7 cellular contexts compared by ENCODE assay signal in the genomic region with DNA sequence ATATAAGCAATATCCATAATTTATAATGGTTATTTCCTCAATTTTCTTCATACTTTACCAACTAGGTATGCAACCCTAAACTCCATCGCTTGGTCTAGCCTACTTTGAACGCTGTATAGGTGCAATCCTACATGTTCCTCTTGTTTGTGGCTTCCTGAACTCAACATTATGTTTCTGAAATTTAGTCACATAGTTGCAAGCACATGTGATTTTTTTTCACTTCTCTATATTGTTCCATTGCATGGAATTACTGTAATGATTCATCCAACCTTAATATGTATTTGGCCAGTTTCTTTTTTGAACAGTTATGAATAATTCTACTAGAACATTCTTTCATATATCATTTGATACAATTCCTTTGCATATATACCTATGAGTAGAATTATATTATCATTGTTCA.
DNase-seq lines count a peak whose midpoint lies in the region; ATAC-seq and FAIRE-seq lines count a peak whose summit lies in the region.
"Not testable (repeated sequence)": the region's sequence is repeated elsewhere in the genome, so short reads cannot be mapped to it uniquely, and the experiment has no call there.

No MANE protein-coding gene starts in this region.

- not testable (repeated sequence) for H3K4me3 Mint-ChIP-seq in activated naive CD8-positive, alpha-beta T cell treated with anti-CD3 and anti-CD28 coated beads, Interleukin-2, amount 50 U/mL, for 24 hours; stimulated activated effector memory CD8-positive, alpha-beta T cell treated with anti-CD3 and anti-CD28 coated beads, Interleukin-12 subunit alpha, Interleukin-12 subunit beta, amount 100 ng/mL, for 72 hours

- H3K27ac Mint-ChIP-seq in activated naive CD8-positive, alpha-beta T cell treated with anti-CD3 and anti-CD28 coated beads, Interleukin-2, amount 50 U/mL, for 24 hours; stimulated activated effector memory CD8-positive, alpha-beta T cell treated with anti-CD3 and anti-CD28 coated beads, Interleukin-12 subunit alpha, Interleukin-12 subunit beta, amount 100 ng/mL, for 72 hours: not testable (repeated sequence)

- H3K36me3 Mint-ChIP-seq in activated naive CD8-positive, alpha-beta T cell treated with anti-CD3 and anti-CD28 coated beads, Interleukin-2, amount 50 U/mL, for 24 hours (ENCODE audit: low read depth): peaks cover 58% of the 10 kb centered on the region
- H3K36me3 Mint-ChIP-seq in stimulated activated effector memory CD8-positive, alpha-beta T cell treated with anti-CD3 and anti-CD28 coated beads, Interleukin-12 subunit alpha, Interleukin-12 subunit beta, amount 100 ng/mL, for 72 hours: not testable (repeated sequence)

- peak; percentile 74 for ATAC-seq in GM18870 (IDR thresholded peaks at IDR 0.05; ENCODE audit: unreplicated experiment)
- ATAC-seq in HG02610 (IDR thresholded peaks at IDR 0.05; ENCODE audit: unreplicated experiment): peak; percentile 86
- peak; percentile 65 for ATAC-seq in HG03103 (IDR thresholded peaks at IDR 0.05; ENCODE audit: low read depth, unreplicated experiment)
- ATAC-seq in activated CD4-positive, CD25-positive, alpha-beta regulatory T cell treated with anti-CD3 and anti-CD28 coated beads, Interleukin-2, amount 50 U/mL, for 24 hours: peak; percentile 41 to 75
- peak; percentile 77 for ATAC-seq in activated naive CD8-positive, alpha-beta T cell treated with anti-CD3 and anti-CD28 coated beads, Interleukin-2, amount 50 U/mL, for 24 hours
- ATAC-seq in stimulated activated effector memory CD8-positive, alpha-beta T cell treated with anti-CD3 and anti-CD28 coated beads, Interleukin-12 subunit alpha, Interleukin-12 subunit beta, amount 100 ng/mL, for 72 hours: peak; percentile 84

- H3K4me1 Mint-ChIP-seq in activated naive CD8-positive, alpha-beta T cell treated with anti-CD3 and anti-CD28 coated beads, Interleukin-2, amount 50 U/mL, for 24 hours: peaks cover 27% of the 10 kb centered on the region
- H3K4me1 Mint-ChIP-seq in stimulated activated effector memory CD8-positive, alpha-beta T cell treated with anti-CD3 and anti-CD28 coated beads, Interleukin-12 subunit alpha, Interleukin-12 subunit beta, amount 100 ng/mL, for 72 hours: not testable (repeated sequence)

- FAIRE-seq in GM18507 (lab: Jason Lieb, UNC): peak; percentile 84

- not testable (repeated sequence) for H3K27me3 Mint-ChIP-seq in activated naive CD8-positive, alpha-beta T cell treated with anti-CD3 and anti-CD28 coated beads, Interleukin-2, amount 50 U/mL, for 24 hours

- DNase-seq in GM18507 (ENCODE audit: extremely low spot score, insufficient read length, low read depth); activated naive CD8-positive, alpha-beta T cell treated with anti-CD3 and anti-CD28 coated beads, Interleukin-2, amount 50 U/mL, for 24 hours; stimulated activated effector memory CD8-positive, alpha-beta T cell treated with anti-CD3 and anti-CD28 coated beads, Interleukin-12 subunit alpha, Interleukin-12 subunit beta, amount 100 ng/mL, for 72 hours (ENCODE audit: low spot score in 2 of 2): not testable (repeated sequence)

- not testable (repeated sequence) for H3K9me3 Mint-ChIP-seq in activated naive CD8-positive, alpha-beta T cell treated with anti-CD3 and anti-CD28 coated beads, Interleukin-2, amount 50 U/mL, for 24 hours; stimulated activated effector memory CD8-positive, alpha-beta T cell treated with anti-CD3 and anti-CD28 coated beads, Interleukin-12 subunit alpha, Interleukin-12 subunit beta, amount 100 ng/mL, for 72 hours
